ENCODE assay signal across 1 cellular context in genomic region chr1:203795382-203796222, GRCh38.
TF ChIP-seq lines count a peak whose summit lies in the region.

ZBED6 (plus strand) TSS chr1:203795623; CDS start chr1:203797523, 1,900 bp downstream.
ZC3H11A (plus strand) TSS chr1:203795623; CDS start chr1:203817071, 21,448 bp downstream.

TF ChIP-seq in WTC11, 78 proteins besides CTCF, POLR2A, EP300 and RAD21 (continued from another document):
- no peak for TF ChIP-seq PREB (CRISPR knock-in tag; IDR thresholded peaks at IDR 0.05; ENCODE audit: borderline replicate concordance)
- no peak for TF ChIP-seq KAT7 (CRISPR knock-in tag; IDR thresholded peaks at IDR 0.05; ENCODE audit: borderline replicate concordance)
- TF ChIP-seq CBFB (CRISPR knock-in tag; IDR thresholded peaks at IDR 0.05; ENCODE audit: low read depth), result no peak
- no peak for TF ChIP-seq ZNF396 (CRISPR knock-in tag; IDR thresholded peaks at IDR 0.05; ENCODE audit: borderline replicate concordance)
- TF ChIP-seq NFE2L1 (CRISPR knock-in tag; IDR thresholded peaks at IDR 0.05), result no peak
- TF ChIP-seq PRRX2 (CRISPR knock-in tag; IDR thresholded peaks at IDR 0.05), result no peak
- TF ChIP-seq STAT6 (CRISPR knock-in tag; conservative IDR thresholded peaks at IDR 0.05; ENCODE audit: low read depth), result no peak
- TF ChIP-seq ZNF281 (CRISPR knock-in tag; IDR thresholded peaks at IDR 0.05), result peak; percentile 46; the same call in 1 of the 2 replicates
- no peak for TF ChIP-seq ATF1 (CRISPR knock-in tag; IDR thresholded peaks at IDR 0.05)
- no peak for TF ChIP-seq GRHL2 (CRISPR knock-in tag; IDR thresholded peaks at IDR 0.05; ENCODE audit: insufficient replicate concordance, severe bottlenecking)
- peak; percentile 75 for TF ChIP-seq ETV6 (CRISPR knock-in tag; IDR thresholded peaks at IDR 0.05)
- TF ChIP-seq CREB1 (CRISPR knock-in tag; IDR thresholded peaks at IDR 0.05), result no peak
- TF ChIP-seq HMGXB4 (CRISPR knock-in tag; IDR thresholded peaks at IDR 0.05), result no peak
- no peak for TF ChIP-seq FOXJ3 (CRISPR knock-in tag; IDR thresholded peaks at IDR 0.05; ENCODE audit: borderline replicate concordance)
- TF ChIP-seq MYBL2 (CRISPR knock-in tag; IDR thresholded peaks at IDR 0.05), result peak; percentile 50; the same call in 1 of the 2 replicates
- no peak for TF ChIP-seq TCF7 (CRISPR knock-in tag; IDR thresholded peaks at IDR 0.05; ENCODE audit: low read depth)
- TF ChIP-seq MLX (CRISPR knock-in tag; IDR thresholded peaks at IDR 0.05), result no peak
- no peak for TF ChIP-seq JUN (CRISPR knock-in tag; IDR thresholded peaks at IDR 0.05)
- peak; percentile 98 for TF ChIP-seq USF1 (CRISPR knock-in tag; IDR thresholded peaks at IDR 0.05)
- no peak for TF ChIP-seq ERG (CRISPR knock-in tag; IDR thresholded peaks at IDR 0.05)
- no peak for TF ChIP-seq ZNF416 (CRISPR knock-in tag; IDR thresholded peaks at IDR 0.05)
- no peak for TF ChIP-seq ZNF138 (CRISPR knock-in tag; conservative IDR thresholded peaks at IDR 0.05)
- 0 out of 2 replicates have a peak, but pooled peaks have one; percentile 25 for TF ChIP-seq NR2C2 (CRISPR knock-in tag; IDR thresholded peaks at IDR 0.05)
- no peak for TF ChIP-seq ATF6 (CRISPR knock-in tag; IDR thresholded peaks at IDR 0.05)
- no peak for TF ChIP-seq TEAD4 (CRISPR knock-in tag; IDR thresholded peaks at IDR 0.05)
- TF ChIP-seq E2F5 (CRISPR knock-in tag; IDR thresholded peaks at IDR 0.05), result no peak
- TF ChIP-seq FOXK1 (CRISPR knock-in tag; IDR thresholded peaks at IDR 0.05), result 0 out of 2 replicates have a peak, but pooled peaks have one; percentile 28
- peak; percentile 78; the same call in 1 of the 2 replicates for TF ChIP-seq TEAD1 (CRISPR knock-in tag; IDR thresholded peaks at IDR 0.05)
- TF ChIP-seq MXD4 (CRISPR knock-in tag; IDR thresholded peaks at IDR 0.05; ENCODE audit: borderline replicate concordance), result no peak
- no peak for TF ChIP-seq GTF2I (CRISPR knock-in tag; conservative IDR thresholded peaks at IDR 0.05)
- TF ChIP-seq ATF2 (CRISPR knock-in tag; IDR thresholded peaks at IDR 0.05; ENCODE audit: borderline replicate concordance, low read depth), result no peak
- TF ChIP-seq JAZF1 (CRISPR knock-in tag; IDR thresholded peaks at IDR 0.05), result no peak
- no peak for TF ChIP-seq TP53 (CRISPR knock-in tag; IDR thresholded peaks at IDR 0.05)
- no peak for TF ChIP-seq ZNF423 (CRISPR knock-in tag; IDR thresholded peaks at IDR 0.05)
- TF ChIP-seq GABPB1 (CRISPR knock-in tag; IDR thresholded peaks at IDR 0.05), result peak; percentile 45; the same call in 1 of the 2 replicates
TF ChIP-seq in WTC11: peak in this region for 14.
